17 cellular contexts compared by ENCODE assay signal in genomic region chr13:83183439-83184149, GRCh38.
"Had no signal": no experiment of that assay in that cellular context is flagged by ENCODE, and none has a peak within 500 bp of the region (broad histone marks: within the 10 kb centered on the region; RNA-seq: fewer than 3 reads in every experiment).

No MANE protein-coding gene starts in this region.

- H3K27me3 ChIP-seq: esophagus squamous epithelium, gastroesophageal sphincter, right atrium auricular region, tibial nerve had no signal

- H3K4me3 Mint-ChIP-seq: dendritic cell treated with granulocyte-macrophage colony-stimulating factor and Interleukin-4, amounts not matched to agents 40 ng/mL and 50 ng/mL, for 4 days; effector memory CD8-positive, alpha-beta T cell; immature natural killer cell; naive thymus-derived CD8-positive, alpha-beta T cell; stimulated activated naive CD8-positive, alpha-beta T cell treated with anti-CD3 and anti-CD28 coated beads, Interleukin-15, Interleukin-2, amounts not matched to agents 100 ng/mL and 50 ng/mL, for 24 hours had no signal

- H3K9me3 ChIP-seq: right atrium auricular region had no signal

- H3K27ac ChIP-seq: esophagus squamous epithelium, gastroesophageal sphincter, left ventricle myocardium inferior, right atrium auricular region, tibial nerve had no signal

- H3K4me1 ChIP-seq: esophagus squamous epithelium, gastroesophageal sphincter, left ventricle myocardium inferior, right atrium auricular region, tibial nerve had no signal

- H3K36me3 Mint-ChIP-seq: naive thymus-derived CD8-positive, alpha-beta T cell had no signal

- H3K27ac Mint-ChIP-seq: dendritic cell treated with granulocyte-macrophage colony-stimulating factor and Interleukin-4, amounts not matched to agents 40 ng/mL and 50 ng/mL, for 4 days; effector memory CD8-positive, alpha-beta T cell; immature natural killer cell; naive thymus-derived CD8-positive, alpha-beta T cell; stimulated activated naive CD8-positive, alpha-beta T cell treated with anti-CD3 and anti-CD28 coated beads, Interleukin-15, Interleukin-2, amounts not matched to agents 100 ng/mL and 50 ng/mL, for 24 hours had no signal

- H3K36me3 ChIP-seq: esophagus squamous epithelium, gastroesophageal sphincter, left ventricle myocardium inferior, right atrium auricular region, tibial nerve had no signal

- ATAC-seq: effector memory CD8-positive, alpha-beta T cell; gastroesophageal sphincter; left cardiac atrium; mucosa of descending colon had no signal

- H3K4me3 ChIP-seq: esophagus squamous epithelium, gastroesophageal sphincter, left ventricle myocardium inferior, lung, mucosa of descending colon, right atrium auricular region, tibial nerve had no signal

- DNase-seq: effector memory CD8-positive, alpha-beta T cell; esophagus squamous epithelium; foreskin fibroblast; glutamatergic neuron; immature natural killer cell; left cardiac atrium; left ventricle myocardium inferior; mucosa of descending colon; naive thymus-derived CD8-positive, alpha-beta T cell; small intestine; stimulated activated CD4-positive, alpha-beta T cell treated with anti-CD3 and anti-CD28 coated beads, Interleukin-12 subunit alpha, Interleukin-12 subunit beta, amount 100 ng/mL, for 4 hours had no signal

- H3K27me3 Mint-ChIP-seq: dendritic cell treated with granulocyte-macrophage colony-stimulating factor and Interleukin-4, amounts not matched to agents 40 ng/mL and 50 ng/mL, for 4 days; effector memory CD8-positive, alpha-beta T cell; naive thymus-derived CD8-positive, alpha-beta T cell; stimulated activated naive CD8-positive, alpha-beta T cell treated with anti-CD3 and anti-CD28 coated beads, Interleukin-15, Interleukin-2, amounts not matched to agents 100 ng/mL and 50 ng/mL, for 24 hours had no signal

- H3K4me1 Mint-ChIP-seq: immature natural killer cell; naive thymus-derived CD8-positive, alpha-beta T cell had no signal
